20 cellular contexts compared by ENCODE assay signal in the genomic region with DNA sequence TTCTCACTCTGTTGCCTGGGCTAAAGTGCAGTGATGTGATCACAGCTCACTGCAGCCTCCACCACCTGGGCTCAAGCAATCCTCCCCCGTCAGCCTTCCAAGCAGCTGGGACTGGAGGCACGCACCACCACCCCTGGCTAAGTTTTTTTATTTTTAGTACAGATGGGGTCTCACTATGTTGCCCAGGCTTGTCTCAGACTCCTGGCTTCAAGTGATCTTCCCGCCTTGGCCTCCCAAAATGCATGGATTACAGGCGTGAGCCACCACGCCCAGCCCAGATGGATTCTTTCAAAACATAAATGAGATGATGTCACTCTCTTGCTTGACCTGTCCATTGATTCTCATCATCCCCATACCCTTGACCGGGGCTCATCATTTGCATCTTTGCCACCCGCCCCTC.
DNase-seq lines count a peak whose midpoint lies in the region; TF ChIP-seq lines count a peak whose summit lies in the region.
"Had no signal": no experiment of that assay in that cellular context is flagged by ENCODE, and none has a peak within 500 bp of the region (broad histone marks: within the 10 kb centered on the region; RNA-seq: fewer than 3 reads in every experiment).

No MANE protein-coding gene starts in this region.

- H3K9me3 ChIP-seq in endodermal cell (ENCODE audit: control insufficient read depth, low read length) (no peaks in the 10 kb centered on the region), trophoblast cell (ENCODE audit: insufficient read depth, low read depth, low read length) (no peaks in the 10 kb centered on the region), testis (no peaks in the 10 kb centered on the region)
- H3K9me3 ChIP-seq: heart left ventricle had no signal

- CTCF ChIA-PET in Calu3 (lab: Charles Lee), result interaction anchor here (0.6 kb wide), 1 partner anchor 461 kb away, joined by 3 read pairs; no protein-coding TSS in a partner anchor

- WGBS in endodermal cell (ENCODE audit: insufficient coverage in 1 of 2, insufficient read length in 1 of 2), 2 experiments, result 68 to 77% methylated on average over 6 to 7 of the region's 7 CpGs
- no CpG with 5 or more reads among the region's 7 CpGs for WGBS in trophoblast cell (ENCODE audit: extremely low coverage, insufficient coverage, insufficient read length)
- 85 to 88% methylated on average over 7 of the region's 7 CpGs for WGBS in testis, 2 donors

- no peak overlapping the region for H2BK5ac ChIP-seq in trophoblast cell (ENCODE audit: low read depth, low read length, poor library complexity)

- H3K18ac ChIP-seq in trophoblast cell (ENCODE audit: low read length), result no peak overlapping the region

- H3K9ac ChIP-seq in endodermal cell (ENCODE audit: extremely low read depth, low read length, poor library complexity, severe bottlenecking), result peak overlapping the region; percentile 24
- H3K9ac ChIP-seq in trophoblast cell (ENCODE audit: low read length), result no peak overlapping the region

- BruUV-seq in Calu3 (replicated peaks; lab: Mats Ljungman, UMichigan), result no TSS peak

- H3K36me3 Mint-ChIP-seq in Calu3 (ENCODE audit: insufficient read depth, unreplicated experiment) (no peaks in the 10 kb centered on the region), endodermal cell (ENCODE audit: low read depth) (no peaks in the 10 kb centered on the region)
- H3K36me3 Mint-ChIP-seq: activated CD8-positive, alpha-beta memory T cell treated with anti-CD3 and anti-CD28 coated beads, Interleukin-2, amount 10 ng/mL, durations not matched to agents 7 days and 5 days; CD4-positive, alpha-beta memory T cell; mesothelial cell of epicardium; naive B cell had no signal

- DNase-seq in Calu3, result no peak
- DNase-seq in NAMALWA (ENCODE audit: low spot score), result peak; percentile 39
- DNase-seq in endodermal cell, result no peak
- peak in 1 of 2 donors; percentile 25 for DNase-seq in trophoblast cell
- DNase-seq in activated gamma-delta T cell treated with Interleukin-2 at 50 U/mL for 16 hours, result no peak
- no peak for DNase-seq in testis
- DNase-seq in activated CD8-positive, alpha-beta memory T cell treated with anti-CD3 and anti-CD28 coated beads, Interleukin-2, amount 50 U/mL, for 4 hours, result no peak
- no peak for DNase-seq in cortex of kidney (lab: John Stamatoyannopoulos, UW)
- DNase-seq: activated CD8-positive, alpha-beta memory T cell treated with anti-CD3 and anti-CD28 coated beads, Interleukin-2, amount 10 ng/mL, durations not matched to agents 7 days and 5 days; activated naive CD8-positive, alpha-beta T cell treated with anti-CD3 and anti-CD28 coated beads, Interleukin-2, amount 50 U/mL, for 24 hours; activated T-cell treated with anti-CD3 and anti-CD28 coated beads, Interleukin-2, amount 50 U/mL, for 48 hours; CD4-positive, alpha-beta memory T cell; GOT3; naive B cell; NCI-H446 treated with DMSO at 0.1 percent for 48 hours; stimulated activated naive CD4-positive, alpha-beta T cell treated with Interleukin-2 at 50 U/mL for 16 hours had no signal

- intact Hi-C loops in Calu3 (cut with micrococcal nuclease; ENCODE audit: unreplicated experiment) (no loop called here), testis (cut with DNase I; ENCODE audit: low total_unique reads) (no loop called here)

- H3K23ac ChIP-seq in trophoblast cell (ENCODE audit: low read length), result no peak overlapping the region

- H3K27ac ChIP-seq in endodermal cell (ENCODE audit: low read depth, low read length) (peak overlapping the region; percentile 21), trophoblast cell (ENCODE audit: low read depth, low read length) (no peak overlapping the region), testis (no peak overlapping the region)
- H3K27ac ChIP-seq: heart left ventricle, skin epidermis had no signal

- H4K8ac ChIP-seq in trophoblast cell (ENCODE audit: low read depth, low read length), result no peak overlapping the region

- no peaks in the 10 kb centered on the region for H3K27me3 ChIP-seq in endodermal cell (ENCODE audit: control insufficient read depth, insufficient read depth, low read length, poor library complexity, severe bottlenecking)
- no peaks in the 10 kb centered on the region for H3K27me3 ChIP-seq in trophoblast cell (ENCODE audit: insufficient read depth, low read length)
- H3K27me3 ChIP-seq in testis, result no peaks in the 10 kb centered on the region

- H3K27ac Mint-ChIP-seq in Calu3 (ENCODE audit: unreplicated experiment), result peak overlapping the region; percentile 50
- H3K27ac Mint-ChIP-seq in endodermal cell, result peak overlapping the region; percentile 80
- H3K27ac Mint-ChIP-seq: activated CD8-positive, alpha-beta memory T cell treated with anti-CD3 and anti-CD28 coated beads, Interleukin-2, amount 10 ng/mL, durations not matched to agents 7 days and 5 days; activated naive CD8-positive, alpha-beta T cell treated with anti-CD3 and anti-CD28 coated beads, Interleukin-2, amount 50 U/mL, for 24 hours; B cell; CD4-positive, alpha-beta memory T cell; mesothelial cell of epicardium had no signal

- H3K9me3 Mint-ChIP-seq in Calu3 (ENCODE audit: low read depth, unreplicated experiment) (no peaks in the 10 kb centered on the region), endodermal cell (no peaks in the 10 kb centered on the region)
- H3K9me3 Mint-ChIP-seq: activated naive CD8-positive, alpha-beta T cell treated with anti-CD3 and anti-CD28 coated beads, Interleukin-2, amount 50 U/mL, for 24 hours had no signal

- no peaks in the 10 kb centered on the region for H3K27me3 Mint-ChIP-seq in Calu3 (ENCODE audit: unreplicated experiment)
- H3K27me3 Mint-ChIP-seq in endodermal cell (ENCODE audit: insufficient read depth), result no peaks in the 10 kb centered on the region

- H4K91ac ChIP-seq in trophoblast cell (ENCODE audit: low read depth, low read length), result peak overlapping the region; percentile 8

- H3K36me3 ChIP-seq in endodermal cell (ENCODE audit: control insufficient read depth, insufficient read depth, low read length) (no peaks in the 10 kb centered on the region), trophoblast cell (ENCODE audit: control insufficient read depth in 1 of 2, insufficient read depth in 2 of 2, low read length in 2 of 2) (no peaks in the 10 kb centered on the region), testis (ENCODE audit: low read depth, missing control alignments) (no peaks in the 10 kb centered on the region)
- H3K36me3 ChIP-seq: heart left ventricle had no signal

- no peak overlapping the region for H3K14ac ChIP-seq in trophoblast cell (ENCODE audit: low read length)

- peak overlapping the region; percentile 76 for H2AK5ac ChIP-seq in trophoblast cell (ENCODE audit: low read length)

- H3K4me3 Mint-ChIP-seq in Calu3 (ENCODE audit: low read depth, unreplicated experiment), result peak overlapping the region; percentile 3
- H3K4me3 Mint-ChIP-seq in endodermal cell, result no peak overlapping the region
- H3K4me3 Mint-ChIP-seq: activated CD8-positive, alpha-beta memory T cell treated with anti-CD3 and anti-CD28 coated beads, Interleukin-2, amount 10 ng/mL, durations not matched to agents 7 days and 5 days; activated naive CD8-positive, alpha-beta T cell treated with anti-CD3 and anti-CD28 coated beads, Interleukin-2, amount 50 U/mL, for 24 hours; B cell; CD4-positive, alpha-beta memory T cell; mesothelial cell of epicardium had no signal

- no peak for TF ChIP-seq POLR2A in testis (IDR thresholded peaks at IDR 0.05)

- TF ChIP-seq CTCF in Calu3 (IDR thresholded peaks at IDR 0.05; ENCODE audit: unreplicated experiment) (no peak), endodermal cell (conservative IDR thresholded peaks at IDR 0.05) (no peak), testis (IDR thresholded peaks at IDR 0.05) (no peak)

- no peak overlapping the region for H2BK12ac ChIP-seq in trophoblast cell (ENCODE audit: low read length)

- peaks cover 24% of the 10 kb centered on the region for H3K4me1 Mint-ChIP-seq in Calu3 (ENCODE audit: low read depth, unreplicated experiment)
- H3K4me1 Mint-ChIP-seq in endodermal cell, result peaks cover 12% of the 10 kb centered on the region
- H3K4me1 Mint-ChIP-seq: activated CD8-positive, alpha-beta memory T cell treated with anti-CD3 and anti-CD28 coated beads, Interleukin-2, amount 10 ng/mL, durations not matched to agents 7 days and 5 days; activated naive CD8-positive, alpha-beta T cell treated with anti-CD3 and anti-CD28 coated beads, Interleukin-2, amount 50 U/mL, for 24 hours; B cell; CD4-positive, alpha-beta memory T cell had no signal

- H3K79me2 ChIP-seq in trophoblast cell (ENCODE audit: control insufficient read depth, insufficient read depth, low read length, poor library complexity), result no peaks in the 10 kb centered on the region

- H2BK120ac ChIP-seq in trophoblast cell (ENCODE audit: insufficient read depth, low read length, poor library complexity), result no peak overlapping the region

- H3K79me1 ChIP-seq in trophoblast cell (ENCODE audit: low read length), result peaks cover 5% of the 10 kb centered on the region

- H2AFZ ChIP-seq in trophoblast cell (ENCODE audit: insufficient read depth, low read length, poor library complexity), result no peak overlapping the region

- no peaks in the 10 kb centered on the region for H3K4me1 ChIP-seq in endodermal cell (ENCODE audit: control insufficient read depth, insufficient read depth, low read length)
- peaks cover 10 to 11% of the 10 kb centered on the region in 2 experiments for H3K4me1 ChIP-seq in trophoblast cell (ENCODE audit: control insufficient read depth in 1 of 2, insufficient read depth in 2 of 2, low read length in 2 of 2)
- H3K4me1 ChIP-seq in testis, result no peaks in the 10 kb centered on the region

- H3K4me3 ChIP-seq in endodermal cell (ENCODE audit: low read length) (no peak overlapping the region), trophoblast cell (ENCODE audit: low read depth, low read length) (no peak overlapping the region), testis (no peak overlapping the region)
- H3K4me3 ChIP-seq: heart left ventricle, skin epidermis had no signal

- no peak overlapping the region for H3K4me2 ChIP-seq in trophoblast cell (ENCODE audit: low read length)

- no peak overlapping the region for H4K12ac ChIP-seq in trophoblast cell (ENCODE audit: low read depth, low read length)

- H3K4ac ChIP-seq in trophoblast cell (ENCODE audit: low read depth, low read length), result no peak overlapping the region
